8 cellular contexts compared by ENCODE assay signal in genomic region chr14:74085047-74085637, GRCh38. TPM values are rescaled to one million over a fixed set of nuclear protein-coding genes. Genes with fewer than 3 reads are reported as not detected.
A peak's percentile ranks its signal among the peaks of the same experiment; 100 is the strongest.
DNase-seq lines count a peak whose midpoint lies in the region; ATAC-seq and TF ChIP-seq lines count a peak whose summit lies in the region.

No MANE protein-coding gene starts in this region.

- H3K4me1 Mint-ChIP-seq in activated T-helper 1 cell treated with anti-CD3 and anti-CD28 coated beads, Interleukin-12 subunit alpha, Interleukin-12 subunit beta, Interleukin-2, Interleukin-4 antibody, amounts not matched to agents 30 ng/mL and 10 ng/mL and 1 ng/mL, durations not matched to agents 14 hours and 24 hours and 36 hours (ENCODE audit: low read depth) = peaks cover 45% of the 10 kb centered on the region

- peaks cover 8% of the 10 kb centered on the region for H3K9me3 Mint-ChIP-seq in activated T-helper 1 cell treated with anti-CD3 and anti-CD28 coated beads, Interleukin-12 subunit alpha, Interleukin-12 subunit beta, Interleukin-2, Interleukin-4 antibody, amounts not matched to agents 30 ng/mL and 10 ng/mL and 1 ng/mL, durations not matched to agents 14 hours and 24 hours and 36 hours

- H3K27ac ChIP-seq in BLaER1 (peak overlapping the region; percentile 84), heart right ventricle (peak overlapping the region; percentile 43 to 89 (median 76)), psoas muscle (peak overlapping the region; percentile 83)

- H3K36me3 Mint-ChIP-seq in activated T-helper 1 cell treated with anti-CD3 and anti-CD28 coated beads, Interleukin-12 subunit alpha, Interleukin-12 subunit beta, Interleukin-2, Interleukin-4 antibody, amounts not matched to agents 30 ng/mL and 10 ng/mL and 1 ng/mL, durations not matched to agents 14 hours and 24 hours and 36 hours (ENCODE audit: low read depth) = peaks cover 9% of the 10 kb centered on the region

- H3K9ac ChIP-seq in BLaER1 = peak overlapping the region; percentile 93

- ATAC-seq in GM18861 (IDR thresholded peaks at IDR 0.05; ENCODE audit: unreplicated experiment) (peak; percentile 3), heart right ventricle (peak in 5 of 8 donors; percentile 1 to 31 (median 2)), psoas muscle (peak in 2 of 4 donors; percentile 2 to 20)

- H3K36me3 ChIP-seq in BLaER1 = no peaks in the 10 kb centered on the region
- H3K36me3 ChIP-seq in heart right ventricle = no peaks in the 10 kb centered on the region
- H3K36me3 ChIP-seq in psoas muscle (ENCODE audit: insufficient read depth in 1 of 2, low read depth in 1 of 2) = peaks cover 0 to under 1% of the 10 kb centered on the region in 2 donors

- H3K4me3 Mint-ChIP-seq in activated T-helper 1 cell treated with anti-CD3 and anti-CD28 coated beads, Interleukin-12 subunit alpha, Interleukin-12 subunit beta, Interleukin-2, Interleukin-4 antibody, amounts not matched to agents 30 ng/mL and 10 ng/mL and 1 ng/mL, durations not matched to agents 14 hours and 24 hours and 36 hours = peak overlapping the region; percentile 94

- intact Hi-C loops in activated T-helper 1 cell treated with anti-CD3 and anti-CD28 coated beads, Interleukin-12 subunit alpha, Interleukin-12 subunit beta, Interleukin-2, Interleukin-4 antibody, amounts not matched to agents 30 ng/mL and 10 ng/mL and 1 ng/mL, durations not matched to agents 14 hours and 24 hours and 36 hours (cut with micrococcal nuclease) = loop anchor here (2.0 to 10.0 kb wide), 4 partner anchors 218 to 1190 kb away; partner anchors contain the start of genes ABCD4, FOS and PSEN1
- intact Hi-C loops in heart right ventricle (cut with DNase I) = no loop called here
- intact Hi-C loops in psoas muscle (cut with DNase I) = no loop called here

- H3K9me3 ChIP-seq in BLaER1 (no peaks in the 10 kb centered on the region), heart right ventricle (no peaks in the 10 kb centered on the region), psoas muscle (no peaks in the 10 kb centered on the region)

- peaks cover 4% of the 10 kb centered on the region for H3K27me3 Mint-ChIP-seq in activated T-helper 1 cell treated with anti-CD3 and anti-CD28 coated beads, Interleukin-12 subunit alpha, Interleukin-12 subunit beta, Interleukin-2, Interleukin-4 antibody, amounts not matched to agents 30 ng/mL and 10 ng/mL and 1 ng/mL, durations not matched to agents 14 hours and 24 hours and 36 hours (ENCODE audit: insufficient read depth)

- H3K27ac Mint-ChIP-seq in activated T-helper 1 cell treated with anti-CD3 and anti-CD28 coated beads, Interleukin-12 subunit alpha, Interleukin-12 subunit beta, Interleukin-2, Interleukin-4 antibody, amounts not matched to agents 30 ng/mL and 10 ng/mL and 1 ng/mL, durations not matched to agents 14 hours and 24 hours and 36 hours = peak overlapping the region; percentile 94

- TF ChIP-seq CTCF in heart right ventricle (IDR thresholded peaks at IDR 0.05) (no peak), psoas muscle (IDR thresholded peaks at IDR 0.05) (no peak)

- 0 to 1% methylated on average over 26 of the region's 26 CpGs for WGBS in heart right ventricle, 2 donors
- 0 to 1% (median 0%) methylated on average over 26 of the region's 26 CpGs for WGBS in psoas muscle, 3 donors

- H3K4me1 ChIP-seq in BLaER1 (peaks cover 29% of the 10 kb centered on the region), heart right ventricle (peaks cover 0 to 49% (median 35%) of the 10 kb centered on the region in 9 donors), psoas muscle (peaks cover 24% of the 10 kb centered on the region)

- peak overlapping the region; percentile 87 for H3K4me3 ChIP-seq in BLaER1
- peak overlapping the region; percentile 96 for H3K4me3 ChIP-seq in Jurkat, Clone E6-1 (ENCODE audit: low read length)
- H3K4me3 ChIP-seq in heart right ventricle = peak overlapping the region; percentile 51 to 91 (median 83)
- H3K4me3 ChIP-seq in psoas muscle = peak overlapping the region; percentile 87

- peak overlapping the region; percentile 96 for H3K4me2 ChIP-seq in BLaER1

- H3K27me3 ChIP-seq in BLaER1 (no peaks in the 10 kb centered on the region), heart right ventricle (no peaks in the 10 kb centered on the region), psoas muscle (ENCODE audit: insufficient read depth in 3 of 3, low read length in 2 of 3) (no peaks in the 10 kb centered on the region)

- H4K20me1 ChIP-seq in BLaER1 = no peaks in the 10 kb centered on the region

- DNase-seq in Jurkat, Clone E6-1 (ENCODE audit: low read depth, low spot score) = no peak
- DNase-seq in activated T-helper 1 cell treated with anti-CD3 and anti-CD28 coated beads, Interleukin-12 subunit alpha, Interleukin-12 subunit beta, Interleukin-2, Interleukin-4 antibody, amounts not matched to agents 30 ng/mL and 10 ng/mL and 1 ng/mL, durations not matched to agents 14 hours and 24 hours and 36 hours (ENCODE audit: low spot score) = no peak
- DNase-seq in heart right ventricle (no peak), psoas muscle (peak in 1 of 2 donors; percentile 17), NCI-H187 (lab: John Stamatoyannopoulos, UW) (no peak), NCI-H1694 treated with DMSO at 0.1 percent for 48 hours (lab: John Stamatoyannopoulos, UW) (no peak)

RNA-seq across cellular contexts. Expression of gene LIN52, which starts 0.4 kb away (rescaled TPM):
- polyA plus RNA-seq in Jurkat, Clone E6-1 (2012; ENCODE audit: insufficient read depth, insufficient read length) = 10.5 TPM
- total RNA-seq in activated T-helper 1 cell treated with anti-CD3 and anti-CD28 coated beads, Interleukin-12 subunit alpha, Interleukin-12 subunit beta, Interleukin-2, Interleukin-4 antibody, amounts not matched to agents 30 ng/mL and 10 ng/mL and 1 ng/mL, durations not matched to agents 14 hours and 24 hours and 36 hours = 15.9 and 17.2 TPM in 2 replicates
- 10 to 100 TPM in 4 of 10 donors, 1 to 10 TPM in 6; 4.7 to 13.6 (median 9.0) TPM for total RNA-seq in heart right ventricle
- polyA plus RNA-seq in heart right ventricle = 1 to 10 TPM; 5.3 to 6.9 TPM
- total RNA-seq in psoas muscle = 1 to 10 TPM; 1.7 to 6.5 (median 3.8) TPM
- polyA plus RNA-seq in psoas muscle = 1 to 10 TPM; 2.6 to 8.6 (median 3.5) TPM

RNA-seq across cellular contexts. Expression of gene ALDH6A1, which starts 0.9 kb away (rescaled TPM):
- polyA plus RNA-seq in Jurkat, Clone E6-1 (2012; ENCODE audit: insufficient read depth, insufficient read length) = 12.0 TPM
- 10.8 and 11.0 TPM in 2 replicates for total RNA-seq in activated T-helper 1 cell treated with anti-CD3 and anti-CD28 coated beads, Interleukin-12 subunit alpha, Interleukin-12 subunit beta, Interleukin-2, Interleukin-4 antibody, amounts not matched to agents 30 ng/mL and 10 ng/mL and 1 ng/mL, durations not matched to agents 14 hours and 24 hours and 36 hours
- total RNA-seq in heart right ventricle (100 to 1,000 TPM in 2 of 10 donors, 10 to 100 TPM in 8; 36.9 to 129 (median 81.5) TPM), psoas muscle (10 to 100 TPM; 22.3 to 60.5 (median 35.6) TPM)
- polyA plus RNA-seq in heart right ventricle (10 to 100 TPM; 11.3 to 15.5 TPM), psoas muscle (1 to 10 TPM; 7.3 to 8.3 (median 7.7) TPM)
